20 cellular contexts compared by ENCODE assay signal in the genomic region with DNA sequence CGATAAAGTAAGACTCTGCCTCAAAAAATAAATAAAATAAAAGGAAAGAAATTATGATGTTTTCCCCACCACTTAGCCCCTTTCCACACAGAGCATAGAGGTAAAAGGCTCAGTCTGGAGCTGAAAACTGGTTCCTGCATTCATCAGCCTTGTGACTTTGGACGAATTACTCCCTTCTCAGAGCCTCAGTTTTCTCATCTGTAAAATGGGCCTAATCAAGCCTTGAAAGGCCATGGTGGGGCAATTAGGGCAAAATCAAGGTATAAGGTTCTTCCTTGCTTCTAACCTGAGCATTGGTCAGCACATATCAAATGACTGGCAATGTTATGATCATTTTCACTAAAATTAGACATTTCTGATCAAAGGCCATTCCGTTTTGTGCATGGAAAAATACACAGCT.
DNase-seq lines count a peak whose midpoint lies in the region; ATAC-seq, FAIRE-seq and TF ChIP-seq lines count a peak whose summit lies in the region.
"Had no signal": no experiment of that assay in that cellular context is flagged by ENCODE, and none has a peak within 500 bp of the region (broad histone marks: within the 10 kb centered on the region; RNA-seq: fewer than 3 reads in every experiment).

No MANE protein-coding gene starts in this region.

- no peak overlapping the region for H2AK5ac ChIP-seq in H1 (ENCODE audit: low read depth, low read length)

- H4K91ac ChIP-seq in H1 (replicated peaks; ENCODE audit: insufficient read length, low read length): no peak overlapping the region

- 36% methylated on average over 3 of the region's 3 CpGs for WGBS in HepG2 (ENCODE audit: low lambda C conversion rate)
- WGBS in right lobe of liver (ENCODE audit: insufficient coverage, low coverage, low lambda C conversion rate, missing lambda C conversion rate): 51% methylated on average over 3 of the region's 3 CpGs
- 92% methylated on average over 3 of the region's 3 CpGs; no CpG with 5 or more reads in 1 of the 2 experiments for WGBS in H1 (ENCODE audit: extremely low coverage in 1 of 2, insufficient coverage in 1 of 2, insufficient read length in 1 of 2, insufficient replicate concordance in 2 of 2, low coverage in 1 of 2, low lambda C conversion rate in 2 of 2, missing lambda C conversion rate in 1 of 2), 2 experiments

- no peak overlapping the region for H4K8ac ChIP-seq in H1 (ENCODE audit: extremely low read depth, insufficient read depth, low read length)

- H3K4me2 ChIP-seq in HepG2 (ENCODE audit: low read depth, low read length) (no peak overlapping the region), H1 (ENCODE audit: insufficient read depth in 1 of 2, low read depth in 2 of 2, low read length in 2 of 2) (no peak overlapping the region)
- H3K4me2 ChIP-seq: BLaER1 had no signal

- no peak overlapping the region for H2BK120ac ChIP-seq in H1 (replicated peaks; ENCODE audit: low read depth, low read length)

- H2BK15ac ChIP-seq in H1 (ENCODE audit: low read length): no peak overlapping the region

- FAIRE-seq in HepG2 (lab: Jason Lieb, UNC) (no peak), H1 (lab: Jason Lieb, UNC) (no peak), urothelium cell line (lab: Jason Lieb, UNC) (peak; percentile 37)
- FAIRE-seq: A204.1, G401.6, GM12878, GM19239 had no signal

- ATAC-seq in HepG2 (no peak), right lobe of liver (no peak)
- ATAC-seq: CD8-positive, alpha-beta T cell; GM12878; HCT116 had no signal

- no peaks in the 10 kb centered on the region for H3K79me1 ChIP-seq in H1 (ENCODE audit: low read depth, low read length)

- no peak overlapping the region for H2BK20ac ChIP-seq in H1 (ENCODE audit: low read length)

- POLR2A ChIA-PET in HepG2 (lab: Yijun Ruan, JAX): no interaction called here
- POLR2A ChIA-PET in H1 (lab: Charles Lee; ENCODE audit: partially characterized antibody): no interaction called here

- no peak for TF ChIP-seq RAD21 in HepG2 (CRISPR knock-in tag; IDR thresholded peaks at IDR 0.05)
- no peak for TF ChIP-seq RAD21 in H1 (IDR thresholded peaks at IDR 0.05 in 1 of 2, conservative IDR thresholded peaks at IDR 0.05 in 1 of 2; ENCODE audit: low read depth in 2 of 2, low read length in 2 of 2)

- no peaks in the 10 kb centered on the region for H4K20me1 ChIP-seq in HepG2 (ENCODE audit: insufficient read depth, low read length)
- no peaks in the 10 kb centered on the region for H4K20me1 ChIP-seq in H1 (replicated peaks in 1 of 2; ENCODE audit: control insufficient read depth in 1 of 2, insufficient read depth in 2 of 2, low read length in 2 of 2)
- H4K20me1 ChIP-seq: BLaER1 had no signal

- DNase-seq in HepG2 (ENCODE audit: low spot score) (no peak), right lobe of liver (no peak), H1 (ENCODE audit: low read depth in 1 of 2, low spot score in 2 of 2) (no peak), urothelium cell line (ENCODE audit: low spot score) (no peak), NCI-H2196 treated with DMSO at 0.1 percent for 48 hours (lab: John Stamatoyannopoulos, UW; ENCODE audit: unreplicated experiment) (no peak)
- no peak for DNase-seq in stimulated activated CD4-positive, alpha-beta T cell treated with anti-CD3 and anti-CD28 coated beads, Interleukin-4, amount 100 ng/mL, for 24 hours
- DNase-seq: Caco-2; CD4-positive, CD25-positive, alpha-beta regulatory T cell; CD8-positive, alpha-beta T cell; DMS153; DND-41; GM23248 had no signal

- H3K27ac ChIP-seq in HepG2 (ENCODE audit: extremely low read length, insufficient read depth, low read length): no peak overlapping the region
- no peak overlapping the region for H3K27ac ChIP-seq in right lobe of liver
- no peak overlapping the region for H3K27ac ChIP-seq in H1 (ENCODE audit: low read depth, low read length)
- H3K27ac ChIP-seq: 22Rv1, BLaER1, C4-2B, GM23248 had no signal

- H3K27me3 ChIP-seq in HepG2 (ENCODE audit: control insufficient read depth in 1 of 2, insufficient read depth in 2 of 2, low read length in 2 of 2) (peaks cover 2 to 47% of the 10 kb centered on the region in 2 experiments; a peak in 4 of 5 replicates), right lobe of liver (no peaks in the 10 kb centered on the region), H1 (replicated peaks in 1 of 4; ENCODE audit: control insufficient read depth in 3 of 4, extremely low read depth in 1 of 4, insufficient read depth in 3 of 4, low read length in 3 of 4) (no peaks in the 10 kb centered on the region)
- H3K27me3 ChIP-seq: BLaER1 had no signal

- no peaks in the 10 kb centered on the region for H3K23me2 ChIP-seq in H1 (ENCODE audit: low read depth, low read length)

- no peaks in the 10 kb centered on the region for H3K4me1 ChIP-seq in HepG2 (ENCODE audit: insufficient read depth, low read length)
- no peaks in the 10 kb centered on the region for H3K4me1 ChIP-seq in right lobe of liver
- no peaks in the 10 kb centered on the region; a peak in 1 of 7 replicates for H3K4me1 ChIP-seq in H1 (replicated peaks in 1 of 4; ENCODE audit: control insufficient read depth in 3 of 4, insufficient read depth in 4 of 4, low read length in 3 of 4)
- H3K4me1 ChIP-seq: Caco-2 had no signal

- intact Hi-C loops in HepG2 (cut with micrococcal nuclease; ENCODE audit: unreplicated experiment): no loop called here
- intact Hi-C loops in right lobe of liver (cut with DNase I): no loop called here

- CTCF ChIA-PET in HepG2 (lab: Yijun Ruan, JAX; ENCODE audit: low intra/inter-chr PET ratio, low total read pairs) (no interaction called here), H1 (lab: Charles Lee; ENCODE audit: partially characterized antibody) (interaction anchor here (1.4 kb wide), 1 partner anchor 22 kb away, joined by 5 read pairs; no protein-coding TSS in a partner anchor)

- no peak overlapping the region for H3K14ac ChIP-seq in H1 (ENCODE audit: insufficient read length)

- no TSS peak for BruUV-seq in HepG2 (replicated peaks; lab: Mats Ljungman, UMichigan)

- H2AFZ ChIP-seq in HepG2 (ENCODE audit: low read length): no peak overlapping the region
- no peak overlapping the region for H2AFZ ChIP-seq in H1 (ENCODE audit: low read length)
- H2AFZ ChIP-seq: GM23248 had no signal

- H3K36me3 ChIP-seq in HepG2 (replicated peaks in 1 of 2; ENCODE audit: control insufficient read depth in 1 of 2, insufficient read depth in 2 of 2, low read length in 2 of 2): no peaks in the 10 kb centered on the region
- H3K36me3 ChIP-seq in right lobe of liver: no peaks in the 10 kb centered on the region
- no peaks in the 10 kb centered on the region for H3K36me3 ChIP-seq in H1 (ENCODE audit: control insufficient read depth in 2 of 4, insufficient read depth in 4 of 4, low read length in 3 of 4)
- H3K36me3 ChIP-seq: BLaER1 had no signal

- H3K23ac ChIP-seq in H1 (ENCODE audit: insufficient read length): no peak overlapping the region

- no peak overlapping the region for H4K5ac ChIP-seq in H1 (ENCODE audit: insufficient read length, low read depth, low read length)

- TF ChIP-seq EP300 in HepG2 (IDR thresholded peaks at IDR 0.05; ENCODE audit: low read depth in 2 of 2, low read length in 2 of 2) (no peak), HepG2 (CRISPR knock-in tag; IDR thresholded peaks at IDR 0.05; ENCODE audit: borderline replicate concordance) (no peak), H1 (IDR thresholded peaks at IDR 0.05; ENCODE audit: borderline replicate concordance in 1 of 2, low read depth in 2 of 2, low read length in 2 of 2) (no peak)

- H3K9me3 ChIP-seq in HepG2 (ENCODE audit: low read length) (no peaks in the 10 kb centered on the region), right lobe of liver (no peaks in the 10 kb centered on the region), H1 (ENCODE audit: insufficient read depth in 2 of 2, low read depth in 1 of 2, low read length in 1 of 2) (no peaks in the 10 kb centered on the region)
- H3K9me3 ChIP-seq: BLaER1, Caco-2 had no signal

- no peak overlapping the region for H3K4ac ChIP-seq in H1 (replicated peaks; ENCODE audit: insufficient read length, low read depth, low read length)

- TF ChIP-seq CTCF in HepG2 (CRISPR knock-in tag; IDR thresholded peaks at IDR 0.05) (no peak), right lobe of liver (IDR thresholded peaks at IDR 0.05) (no peak), H1 (IDR thresholded peaks at IDR 0.05; ENCODE audit: control extremely low read depth in 1 of 3, insufficient read depth in 1 of 3, low read depth in 1 of 3, low read length in 3 of 3) (no peak)

- H3K79me2 ChIP-seq in HepG2 (ENCODE audit: insufficient read depth, low read length) (no peaks in the 10 kb centered on the region), H1 (ENCODE audit: control insufficient read depth in 1 of 2, insufficient read depth in 2 of 2, low read length in 2 of 2) (no peaks in the 10 kb centered on the region)

- in situ Hi-C loops in HepG2 (cut with HindIII; ENCODE audit: extremely low pct_ligation_motif_present, low pct_unique_long_range_greater_than_20kb): no loop called here

- TF ChIP-seq POLR2A in HepG2 (IDR thresholded peaks at IDR 0.05; ENCODE audit: insufficient read depth in 1 of 2, low read depth in 2 of 2, low read length in 2 of 2): no peak
- TF ChIP-seq POLR2A in right lobe of liver (IDR thresholded peaks at IDR 0.05): no peak
- TF ChIP-seq POLR2A in H1 (IDR thresholded peaks at IDR 0.05; ENCODE audit: control extremely low read depth in 1 of 2, low read depth in 2 of 2, low read length in 2 of 2): no peak

- H3K4me3 ChIP-seq in HepG2 (replicated peaks in 1 of 3; ENCODE audit: insufficient read depth in 1 of 3, low read depth in 2 of 3, low read length in 3 of 3): no peak overlapping the region
- no peak overlapping the region for H3K4me3 ChIP-seq in right lobe of liver
- no peak overlapping the region for H3K4me3 ChIP-seq in H1 (ENCODE audit: extremely low read depth in 1 of 4, insufficient read depth in 2 of 4, low read depth in 3 of 4, low read length in 4 of 4)
- H3K4me3 ChIP-seq: BLaER1, GM12878, GM23248 had no signal

- no peak overlapping the region for H2BK5ac ChIP-seq in H1 (ENCODE audit: low read depth, low read length)

- no peak overlapping the region for H3K18ac ChIP-seq in H1 (ENCODE audit: extremely low read depth, low read length)

- H3K9ac ChIP-seq in HepG2 (ENCODE audit: insufficient read depth, low read depth, low read length): no peak overlapping the region
- no peak overlapping the region for H3K9ac ChIP-seq in H1 (replicated peaks in 1 of 4; ENCODE audit: extremely low read depth in 1 of 4, low read depth in 3 of 4, low read length in 3 of 4)
- H3K9ac ChIP-seq: BLaER1, GM23248 had no signal

- no peak overlapping the region for H2BK12ac ChIP-seq in H1 (ENCODE audit: low read depth, low read length)

- H3K56ac ChIP-seq in H1 (replicated peaks; ENCODE audit: insufficient read length, low read depth, low read length): no peak overlapping the region

TF ChIP-seq in HepG2, 621 proteins besides CTCF, POLR2A, EP300 and RAD21:
- TF ChIP-seq ZIK1 (CRISPR knock-in tag; IDR thresholded peaks at IDR 0.05; ENCODE audit: borderline replicate concordance, low read depth) (no peak), ZNF629 (CRISPR knock-in tag; conservative IDR thresholded peaks at IDR 0.05) (peak; percentile 61)

TF ChIP-seq in H1, 55 proteins besides CTCF, POLR2A, EP300 and RAD21:
- 0 out of 2 replicates have a peak, but pooled peaks have one; percentile 20 for TF ChIP-seq KDM1A (IDR thresholded peaks at IDR 0.05; ENCODE audit: borderline replicate concordance, low read length)
- no peak for TF ChIP-seq TBP (IDR thresholded peaks at IDR 0.05; ENCODE audit: low read depth, low read length)
